ENCODE assay signal across 17 cellular contexts in genomic region chr14:99938376-99938775, GRCh38.
"Had no signal": no experiment of that assay in that cellular context is flagged by ENCODE, and none has a peak within 500 bp of the region (broad histone marks: within the 10 kb centered on the region; RNA-seq: fewer than 3 reads in every experiment).

No MANE protein-coding gene starts in this region.

- H3K27me3 ChIP-seq: dorsolateral prefrontal cortex, foreskin keratinocyte, hepatocyte, right atrium auricular region, stomach had no signal

- H2AFZ ChIP-seq: hepatocyte had no signal

- H3K4me2 ChIP-seq: hepatocyte had no signal

- H3K4me1 ChIP-seq: foreskin keratinocyte, right atrium auricular region, stomach had no signal

- H3K9me3 Mint-ChIP-seq: natural killer cell, neural crest cell had no signal

- H3K79me2 ChIP-seq: hepatocyte had no signal

- H3K36me3 Mint-ChIP-seq: natural killer cell had no signal

- ATAC-seq: natural killer cell had no signal

- H3K4me3 Mint-ChIP-seq: natural killer cell, neural crest cell had no signal

- H3K27ac Mint-ChIP-seq: natural killer cell had no signal

- H3K4me3 ChIP-seq: dorsolateral prefrontal cortex, hepatocyte, right atrium auricular region, stomach, thoracic aorta had no signal

- H3K4me1 Mint-ChIP-seq: natural killer cell had no signal

- H3K9me3 ChIP-seq: right atrium auricular region, stomach, thoracic aorta had no signal

- DNase-seq: cortex of kidney; dorsolateral prefrontal cortex; effector CD8-positive, alpha-beta T cell; foreskin keratinocyte; kidney glomerular epithelial cell; natural killer cell; posterior cingulate gyrus; stimulated activated CD4-positive, alpha-beta T cell treated with anti-CD3 and anti-CD28 coated beads, Interleukin-12 subunit alpha, Interleukin-12 subunit beta, amount 100 ng/mL, for 4 hours; stimulated activated naive CD4-positive, alpha-beta T cell; stomach; substantia nigra; trophoblast cell had no signal

- H3K27ac ChIP-seq: dorsolateral prefrontal cortex, epithelial cell of prostate, foreskin keratinocyte, hepatocyte, right atrium auricular region, stomach, thoracic aorta had no signal
